In the genomic region with DNA sequence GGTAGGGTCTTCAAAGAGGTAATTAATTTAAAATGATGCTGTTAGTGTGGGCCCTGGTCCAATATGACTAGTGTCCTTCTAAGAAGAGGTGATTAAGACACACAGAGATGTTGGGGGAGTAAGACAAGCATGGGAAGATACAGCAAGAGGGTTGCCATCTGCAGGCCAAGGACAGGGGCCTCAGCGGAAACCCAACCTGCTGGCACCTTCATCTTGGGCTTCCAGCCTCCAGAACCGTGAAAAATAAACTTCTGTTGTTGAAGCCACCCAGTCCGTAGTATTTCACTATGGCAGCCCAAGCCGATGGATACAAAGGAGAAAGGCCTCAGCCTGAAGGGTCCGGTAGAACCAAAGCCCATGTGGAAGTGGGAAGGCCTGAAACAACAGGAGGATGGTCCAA, we compare ENCODE assay signal across 17 cellular contexts.
A peak's percentile ranks its signal among the peaks of the same experiment; 100 is the strongest.
DNase-seq lines count a peak whose midpoint lies in the region; ATAC-seq and TF ChIP-seq lines count a peak whose summit lies in the region.
"Had no signal": no experiment of that assay in that cellular context is flagged by ENCODE, and none has a peak within 500 bp of the region (broad histone marks: within the 10 kb centered on the region; RNA-seq: fewer than 3 reads in every experiment).

No MANE protein-coding gene starts in this region.

- peaks cover 6% of the 10 kb centered on the region for H3K27me3 Mint-ChIP-seq in GM23338 (ENCODE audit: insufficient read depth, low read depth, poor library complexity)
- H3K27me3 Mint-ChIP-seq: B cell had no signal

- no peak overlapping the region for H2BK15ac ChIP-seq in neuronal stem cell (ENCODE audit: low read length)

- H3K4me1 ChIP-seq in GM23338 (ENCODE audit: insufficient read depth), result peaks cover 37% of the 10 kb centered on the region
- H3K4me1 ChIP-seq in HUES6 (ENCODE audit: control insufficient read depth, insufficient read depth, low read length), result peaks cover 33% of the 10 kb centered on the region
- peaks cover 5 to 10% of the 10 kb centered on the region in 2 donors for H3K4me1 ChIP-seq in neuronal stem cell (ENCODE audit: control insufficient read depth in 2 of 2, insufficient read depth in 1 of 2, low read depth in 1 of 2, low read length in 2 of 2)
- H3K4me1 ChIP-seq: Caco-2 had no signal

- H3K27ac Mint-ChIP-seq in GM23338, result peak overlapping the region; percentile 88; the same call in 1 of the 2 replicates
- H3K27ac Mint-ChIP-seq: B cell; CD4-positive, CD25-positive, alpha-beta regulatory T cell; CD8-positive, alpha-beta T cell had no signal

- 0 out of 2 replicates have a peak, but pooled peaks cover 4% of the 10 kb centered on the region for H3F3A ChIP-seq in GM23338 (replicated peaks; ENCODE audit: low read depth)

- H3K9me3 ChIP-seq in HUES6 (ENCODE audit: control insufficient read depth, insufficient read depth, low read depth, low read length) (peaks cover 3% of the 10 kb centered on the region; the same call in 1 of the 2 replicates), neuronal stem cell (replicated peaks in 1 of 2; ENCODE audit: control insufficient read depth in 2 of 2, insufficient read depth in 1 of 2, low read depth in 1 of 2, low read length in 2 of 2) (peaks cover 2 to 4% of the 10 kb centered on the region in 2 donors)
- H3K9me3 ChIP-seq: BLaER1, Caco-2 had no signal

- H2BK120ac ChIP-seq in neuronal stem cell (ENCODE audit: low read depth, low read length), result no peak overlapping the region

- H3K79me2 ChIP-seq in GM23338 (replicated peaks; ENCODE audit: insufficient read depth), result no peaks in the 10 kb centered on the region

- H3K9me2 ChIP-seq in GM23338 (ENCODE audit: insufficient read depth), result peaks cover 26% of the 10 kb centered on the region

- H3K9me3 Mint-ChIP-seq in GM23338, result peaks cover 5% of the 10 kb centered on the region
- H3K9me3 Mint-ChIP-seq: CD8-positive, alpha-beta T cell had no signal

- H3K4me2 ChIP-seq in GM23338, result no peak overlapping the region
- no peak overlapping the region for H3K4me2 ChIP-seq in neuronal stem cell (ENCODE audit: insufficient read depth, low read length, poor library complexity, severe bottlenecking)
- H3K4me2 ChIP-seq: BLaER1 had no signal

- DNase-seq in GM23338 (ENCODE audit: low spot score) (no peak), neuronal stem cell (ENCODE audit: low spot score) (no peak), SHP77 (lab: John Stamatoyannopoulos, UW) (no peak), NCI-H2171 (lab: John Stamatoyannopoulos, UW) (no peak)
- DNase-seq: Caco-2; CD4-positive, CD25-positive, alpha-beta regulatory T cell; CD8-positive, alpha-beta T cell; DMS153; DND-41 had no signal

- no peak overlapping the region for H3K23ac ChIP-seq in neuronal stem cell (ENCODE audit: low read depth, low read length, poor library complexity)

- TF ChIP-seq CTCF in GM23338 (conservative IDR thresholded peaks at IDR 0.05; ENCODE audit: low read depth in 2 of 2) (no peak), VCaP (conservative IDR thresholded peaks at IDR 0.05) (no peak)

- no peaks in the 10 kb centered on the region for H3K79me1 ChIP-seq in neuronal stem cell (ENCODE audit: low read depth, low read length)

- H2AFZ ChIP-seq in GM23338 (no peak overlapping the region), neuronal stem cell (ENCODE audit: low read length) (no peak overlapping the region)

- H4K8ac ChIP-seq in neuronal stem cell (ENCODE audit: low read depth, low read length), result no peak overlapping the region

- H3K36me3 Mint-ChIP-seq in GM23338 (ENCODE audit: low read depth), result peaks cover 10% of the 10 kb centered on the region; the same call in 2 of the 3 replicates
- H3K36me3 Mint-ChIP-seq: CD4-positive, CD25-positive, alpha-beta regulatory T cell; CD8-positive, alpha-beta T cell had no signal

- no CpG with 5 or more reads among the region's 5 CpGs for WGBS in neuronal stem cell (ENCODE audit: extremely low coverage in 2 of 2, insufficient read length in 2 of 2, insufficient replicate concordance in 1 of 2), 2 donors

- peaks cover 39% of the 10 kb centered on the region for H3K4me1 Mint-ChIP-seq in GM23338
- H3K4me1 Mint-ChIP-seq: CD4-positive, CD25-positive, alpha-beta regulatory T cell had no signal

- H3K27me3 ChIP-seq in GM23338 (ENCODE audit: insufficient read depth) (no peaks in the 10 kb centered on the region), HUES6 (ENCODE audit: control insufficient read depth, insufficient read depth, low read length) (no peaks in the 10 kb centered on the region), neuronal stem cell (ENCODE audit: control insufficient read depth in 3 of 3, insufficient read depth in 3 of 3, low read depth in 1 of 3, low read length in 3 of 3) (no peaks in the 10 kb centered on the region)

- H3K36me3 ChIP-seq in GM23338 (ENCODE audit: insufficient read depth) (no peaks in the 10 kb centered on the region), HUES6 (ENCODE audit: control insufficient read depth, insufficient read depth, low read length) (no peaks in the 10 kb centered on the region), neuronal stem cell (replicated peaks in 1 of 2; ENCODE audit: control insufficient read depth in 2 of 2, insufficient read depth in 2 of 2, low read length in 2 of 2) (no peaks in the 10 kb centered on the region)
- H3K36me3 ChIP-seq: BLaER1, HAP-1 had no signal

- H3K4me3 Mint-ChIP-seq in GM23338, result no peak overlapping the region
- H3K4me3 Mint-ChIP-seq: B cell; CD4-positive, CD25-positive, alpha-beta regulatory T cell; CD8-positive, alpha-beta T cell had no signal

- H3K4me3 ChIP-seq in GM23338 (no peak overlapping the region), HUES6 (ENCODE audit: low read depth, low read length) (no peak overlapping the region), neuronal stem cell (ENCODE audit: low read length in 2 of 2) (no peak overlapping the region)
- H3K4me3 ChIP-seq: BLaER1, HAP-1 had no signal

- H2BK12ac ChIP-seq in neuronal stem cell (ENCODE audit: low read length), result no peak overlapping the region

- H3K9ac ChIP-seq in HUES6 (ENCODE audit: low read length) (peak overlapping the region; percentile 38), neuronal stem cell (ENCODE audit: low read depth, low read length, poor library complexity) (no peak overlapping the region)
- H3K9ac ChIP-seq: BLaER1 had no signal

- peak overlapping the region; percentile 30 for H2BK5ac ChIP-seq in neuronal stem cell (ENCODE audit: low read length)

- H4K20me1 ChIP-seq in GM23338 (replicated peaks; ENCODE audit: insufficient read depth), result no peaks in the 10 kb centered on the region
- H4K20me1 ChIP-seq: BLaER1 had no signal

- no peak for ATAC-seq in GM23338
- no peak for ATAC-seq in GM21723 (IDR thresholded peaks at IDR 0.05; ENCODE audit: unreplicated experiment)
- ATAC-seq: CD8-positive, alpha-beta T cell had no signal

- no peak overlapping the region for H3K4ac ChIP-seq in neuronal stem cell (ENCODE audit: low read length)

- H3K14ac ChIP-seq in neuronal stem cell (ENCODE audit: low read length), result no peak overlapping the region

- H3K18ac ChIP-seq in neuronal stem cell (ENCODE audit: low read length), result no peak overlapping the region

- no peak overlapping the region for H2AK5ac ChIP-seq in neuronal stem cell (ENCODE audit: low read depth, low read length)

- H3K27ac ChIP-seq in GM23338 (ENCODE audit: low read depth) (peak overlapping the region; percentile 73), HUES6 (ENCODE audit: low read depth, low read length) (peak overlapping the region; percentile 88), VCaP (peak overlapping the region; percentile 89; the same call in 1 of the 2 replicates), neuronal stem cell (replicated peaks; ENCODE audit: low read length) (no peak overlapping the region)
- H3K27ac ChIP-seq: 22Rv1, BLaER1, C4-2B had no signal

- no peak overlapping the region for H4K91ac ChIP-seq in neuronal stem cell (ENCODE audit: low read depth, low read length, poor library complexity)

TF ChIP-seq in GM23338, 12 proteins besides CTCF, POLR2A, EP300 and RAD21 (continues in another document):
- TF ChIP-seq EZH2phosphoT487 (IDR thresholded peaks at IDR 0.05; ENCODE audit: unreplicated experiment) (no peak), POLR2AphosphoS5 (IDR thresholded peaks at IDR 0.05; ENCODE audit: low read depth) (no peak), JUNB (IDR thresholded peaks at IDR 0.05; ENCODE audit: unreplicated experiment) (no peak), NANOG (IDR thresholded peaks at IDR 0.05; ENCODE audit: borderline replicate concordance) (no peak), EZH2 (IDR thresholded peaks at IDR 0.05; ENCODE audit: low read depth, unreplicated experiment) (no peak)
- TF ChIP-seq, protein P1, sequence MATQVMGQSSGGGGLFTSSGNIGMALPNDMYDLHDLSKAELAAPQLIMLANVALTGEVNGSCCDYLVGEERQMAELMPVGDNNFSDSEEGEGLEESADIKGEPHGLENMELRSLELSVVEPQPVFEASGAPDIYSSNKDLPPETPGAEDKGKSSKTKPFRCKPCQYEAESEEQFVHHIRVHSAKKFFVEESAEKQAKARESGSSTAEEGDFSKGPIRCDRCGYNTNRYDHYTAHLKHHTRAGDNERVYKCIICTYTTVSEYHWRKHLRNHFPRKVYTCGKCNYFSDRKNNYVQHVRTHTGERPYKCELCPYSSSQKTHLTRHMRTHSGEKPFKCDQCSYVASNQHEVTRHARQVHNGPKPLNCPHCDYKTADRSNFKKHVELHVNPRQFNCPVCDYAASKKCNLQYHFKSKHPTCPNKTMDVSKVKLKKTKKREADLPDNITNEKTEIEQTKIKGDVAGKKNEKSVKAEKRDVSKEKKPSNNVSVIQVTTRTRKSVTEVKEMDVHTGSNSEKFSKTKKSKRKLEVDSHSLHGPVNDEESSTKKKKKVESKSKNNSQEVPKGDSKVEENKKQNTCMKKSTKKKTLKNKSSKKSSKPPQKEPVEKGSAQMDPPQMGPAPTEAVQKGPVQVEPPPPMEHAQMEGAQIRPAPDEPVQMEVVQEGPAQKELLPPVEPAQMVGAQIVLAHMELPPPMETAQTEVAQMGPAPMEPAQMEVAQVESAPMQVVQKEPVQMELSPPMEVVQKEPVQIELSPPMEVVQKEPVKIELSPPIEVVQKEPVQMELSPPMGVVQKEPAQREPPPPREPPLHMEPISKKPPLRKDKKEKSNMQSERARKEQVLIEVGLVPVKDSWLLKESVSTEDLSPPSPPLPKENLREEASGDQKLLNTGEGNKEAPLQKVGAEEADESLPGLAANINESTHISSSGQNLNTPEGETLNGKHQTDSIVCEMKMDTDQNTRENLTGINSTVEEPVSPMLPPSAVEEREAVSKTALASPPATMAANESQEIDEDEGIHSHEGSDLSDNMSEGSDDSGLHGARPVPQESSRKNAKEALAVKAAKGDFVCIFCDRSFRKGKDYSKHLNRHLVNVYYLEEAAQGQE (IDR thresholded peaks at IDR 0.05; ENCODE audit: unreplicated experiment), result no peak
- TF ChIP-seq, protein P2, sequence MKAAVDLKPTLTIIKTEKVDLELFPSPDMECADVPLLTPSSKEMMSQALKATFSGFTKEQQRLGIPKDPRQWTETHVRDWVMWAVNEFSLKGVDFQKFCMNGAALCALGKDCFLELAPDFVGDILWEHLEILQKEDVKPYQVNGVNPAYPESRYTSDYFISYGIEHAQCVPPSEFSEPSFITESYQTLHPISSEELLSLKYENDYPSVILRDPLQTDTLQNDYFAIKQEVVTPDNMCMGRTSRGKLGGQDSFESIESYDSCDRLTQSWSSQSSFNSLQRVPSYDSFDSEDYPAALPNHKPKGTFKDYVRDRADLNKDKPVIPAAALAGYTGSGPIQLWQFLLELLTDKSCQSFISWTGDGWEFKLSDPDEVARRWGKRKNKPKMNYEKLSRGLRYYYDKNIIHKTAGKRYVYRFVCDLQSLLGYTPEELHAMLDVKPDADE (IDR thresholded peaks at IDR 0.05), result no peak
